8 cellular contexts compared by ENCODE assay signal in genomic region chr14:90758028-90758889, GRCh38. TPM values are rescaled to one million over a fixed set of nuclear protein-coding genes. Genes with fewer than 3 reads are reported as not detected.
DNase-seq lines count a peak whose midpoint lies in the region; ATAC-seq and TF ChIP-seq lines count a peak whose summit lies in the region.

No MANE protein-coding gene starts in this region.

- H3K4me3 Mint-ChIP-seq in activated naive CD4-positive, alpha-beta T cell treated with anti-CD3 and anti-CD28 coated beads for 36 hours: peak overlapping the region; percentile 76

- H3K27me3 ChIP-seq in MM.1S (replicated peaks; ENCODE audit: insufficient read depth, low read length) (no peaks in the 10 kb centered on the region), SJCRH30 (no peaks in the 10 kb centered on the region), testis (no peaks in the 10 kb centered on the region)

- no peaks in the 10 kb centered on the region for H3K79me2 ChIP-seq in MM.1S (ENCODE audit: low read length)

- H3K36me3 Mint-ChIP-seq in activated naive CD4-positive, alpha-beta T cell treated with anti-CD3 and anti-CD28 coated beads for 36 hours (ENCODE audit: low read depth): no peaks in the 10 kb centered on the region

- H3K9ac ChIP-seq in MM.1S (ENCODE audit: low read length): peak overlapping the region; percentile 72

- no peaks in the 10 kb centered on the region for H3F3A ChIP-seq in MM.1S (ENCODE audit: insufficient read depth, low read length)

- TF ChIP-seq POLR2A in testis (IDR thresholded peaks at IDR 0.05): no peak

- CTCF ChIA-PET in activated naive CD4-positive, alpha-beta T cell treated with anti-CD3 and anti-CD28 coated beads for 36 hours (lab: Charles Lee): interaction anchor here (0.6 to 3.3 kb wide), 25 partner anchors 10 to 1349 kb away, joined by 3 to 14 read pairs (median 4); partner anchors contain the start of gene ATXN3

- H3K27ac ChIP-seq in MM.1S (ENCODE audit: low read length) (peak overlapping the region; percentile 54; the same call in 1 of the 2 replicates), SJCRH30 (no peak overlapping the region), testis (peak overlapping the region; percentile 79 to 92)

- peak overlapping the region; percentile 43 for H3K4me3 ChIP-seq in MM.1S (ENCODE audit: low read length)
- H3K4me3 ChIP-seq in SJCRH30: peak overlapping the region; percentile 35
- H3K4me3 ChIP-seq in testis: peak overlapping the region; percentile 45 to 58

- H3K9me3 ChIP-seq in MM.1S (replicated peaks; ENCODE audit: insufficient read depth, low read length): no peaks in the 10 kb centered on the region
- 0 out of 2 replicates have a peak, but pooled peaks cover 8% of the 10 kb centered on the region for H3K9me3 ChIP-seq in SJCRH30 (replicated peaks)
- H3K9me3 ChIP-seq in testis: no peaks in the 10 kb centered on the region

- no peaks in the 10 kb centered on the region for H4K20me1 ChIP-seq in MM.1S (ENCODE audit: insufficient read depth, low read length)

- DNase-seq in GM04503 (ENCODE audit: low read depth) (peak; percentile 36), HCEC 1CT (peak; percentile 84), MM.1S (peak; percentile 85), SJCRH30 (peak; percentile 68 to 81), globus pallidus (ENCODE audit: low spot score) (peak; percentile 90), omental fat pad (ENCODE audit: low spot score) (peak; percentile 76), testis (peak; percentile 93)
- peak; percentile 92 for DNase-seq in activated naive CD4-positive, alpha-beta T cell treated with anti-CD3 and anti-CD28 coated beads for 36 hours

- peak; percentile 96 for ATAC-seq in omental fat pad (ENCODE audit: low FRiP score)

- H3K9me2 ChIP-seq in MM.1S (replicated peaks; ENCODE audit: insufficient read depth, low read length): no peaks in the 10 kb centered on the region

- H2AFZ ChIP-seq in MM.1S (ENCODE audit: low read length): peak overlapping the region; percentile 84; the same call in 1 of the 2 replicates

- 1% methylated on average over 30 to 63 of the region's 71 CpGs for WGBS in testis, 2 donors

- TF ChIP-seq CTCF in MM.1S (IDR thresholded peaks at IDR 0.05; ENCODE audit: low read length): peak; percentile 52
- TF ChIP-seq CTCF in omental fat pad (IDR thresholded peaks at IDR 0.05): peak in 2 of 3 donors; percentile 47 to 70
- peak; percentile 84 to 95 (median 94) for TF ChIP-seq CTCF in testis (IDR thresholded peaks at IDR 0.05)

- H3K9me3 Mint-ChIP-seq in activated naive CD4-positive, alpha-beta T cell treated with anti-CD3 and anti-CD28 coated beads for 36 hours: peaks cover 8% of the 10 kb centered on the region

- intact Hi-C loops in activated naive CD4-positive, alpha-beta T cell treated with anti-CD3 and anti-CD28 coated beads for 36 hours (cut with micrococcal nuclease): loop anchor here (1.0 to 5.0 kb wide), 10 partner anchors 61 to 803 kb away; partner anchors contain the start of genes EFCAB11, NRDE2, PSMC1 and RPS6KA5
- intact Hi-C loops in testis (cut with DNase I; ENCODE audit: low total_unique reads): loop anchor here (5.0 kb wide), 1 partner anchor 361 kb away; the partner anchor contains the start of gene CALM1

- 0 out of 2 replicates have a peak, but pooled peaks cover 2% of the 10 kb centered on the region for H3K4me1 ChIP-seq in MM.1S (ENCODE audit: low read length)
- no peaks in the 10 kb centered on the region for H3K4me1 ChIP-seq in SJCRH30
- H3K4me1 ChIP-seq in testis: peaks cover 9% of the 10 kb centered on the region

- peaks cover 2% of the 10 kb centered on the region for H3K27me3 Mint-ChIP-seq in activated naive CD4-positive, alpha-beta T cell treated with anti-CD3 and anti-CD28 coated beads for 36 hours (ENCODE audit: low read depth)

- no peaks in the 10 kb centered on the region for H3K36me3 ChIP-seq in MM.1S (replicated peaks; ENCODE audit: insufficient read depth, low read length)
- no peaks in the 10 kb centered on the region for H3K36me3 ChIP-seq in SJCRH30
- no peaks in the 10 kb centered on the region for H3K36me3 ChIP-seq in testis (ENCODE audit: low read depth, missing control alignments)

- peak overlapping the region; percentile 80 for H3K27ac Mint-ChIP-seq in activated naive CD4-positive, alpha-beta T cell treated with anti-CD3 and anti-CD28 coated beads for 36 hours

- peak overlapping the region; percentile 90 for H3K4me2 ChIP-seq in MM.1S (ENCODE audit: low read depth, low read length)

- H3K4me1 Mint-ChIP-seq in activated naive CD4-positive, alpha-beta T cell treated with anti-CD3 and anti-CD28 coated beads for 36 hours (ENCODE audit: low read depth): peaks cover 14% of the 10 kb centered on the region

RNA-seq across cellular contexts. Expression of gene TTC7B, which starts 58.0 kb away (rescaled TPM):
- total RNA-seq in SJCRH30 (2014; rRNA removed; shearing (Covaris generic)): 31.7 and 45.9 TPM in 2 replicates
- total RNA-seq in activated naive CD4-positive, alpha-beta T cell treated with anti-CD3 and anti-CD28 coated beads for 36 hours: 1 to 10 TPM; 5.6 to 6.5 TPM
- total RNA-seq in omental fat pad (10 to 100 TPM; 31.9 to 56.3 (median 38.4) TPM), testis (10 to 100 TPM; 12.1 to 17.0 TPM)
- polyA plus RNA-seq in testis (ENCODE audit: insufficient read depth, low read depth, low replicate concordance): 11.3 TPM

Comparison
In these comparisons a context has a peak if more than half of its experiments do, and no peak if none do; other contexts are left out.
1. DNase-seq: peak in every context shown above with its lines; median percentile 93 in testis; 92 in activated naive CD4-positive, alpha-beta T cell treated with anti-CD3 and anti-CD28 coated beads for 36 hours; 90 in globus pallidus; 85 in MM.1S; 84 in HCEC 1CT; 76 in omental fat pad; 74 in SJCRH30; 36 in GM04503.